1 cellular context compared by ENCODE assay signal in genomic region chr4:186029731-186030421, GRCh38.
TF ChIP-seq lines count a peak whose summit lies in the region.

No MANE protein-coding gene starts in this region.

TF ChIP-seq in H1, 55 proteins besides CTCF, POLR2A, EP300 and RAD21 (continued from another document):
- TF ChIP-seq CHD7 (IDR thresholded peaks at IDR 0.05; ENCODE audit: insufficient replicate concordance, low read length) (no peak), RXRA (IDR thresholded peaks at IDR 0.05; ENCODE audit: insufficient read depth, low read depth, low read length) (no peak), NRF1 (IDR thresholded peaks at IDR 0.05; ENCODE audit: low read depth, low read length) (no peak), SIN3A (conservative IDR thresholded peaks at IDR 0.05 in 1 of 2, IDR thresholded peaks at IDR 0.05 in 1 of 2; ENCODE audit: low read depth in 1 of 2, low read length in 2 of 2) (no peak), CEBPB (IDR thresholded peaks at IDR 0.05; ENCODE audit: low read depth, low read length) (no peak), NANOG (IDR thresholded peaks at IDR 0.05; ENCODE audit: insufficient read depth, low read depth, low read length, poor library complexity, severe bottlenecking) (no peak), POLR2AphosphoS5 (IDR thresholded peaks at IDR 0.05; ENCODE audit: low read depth, low read length) (no peak)
- TF ChIP-seq, protein P1, sequence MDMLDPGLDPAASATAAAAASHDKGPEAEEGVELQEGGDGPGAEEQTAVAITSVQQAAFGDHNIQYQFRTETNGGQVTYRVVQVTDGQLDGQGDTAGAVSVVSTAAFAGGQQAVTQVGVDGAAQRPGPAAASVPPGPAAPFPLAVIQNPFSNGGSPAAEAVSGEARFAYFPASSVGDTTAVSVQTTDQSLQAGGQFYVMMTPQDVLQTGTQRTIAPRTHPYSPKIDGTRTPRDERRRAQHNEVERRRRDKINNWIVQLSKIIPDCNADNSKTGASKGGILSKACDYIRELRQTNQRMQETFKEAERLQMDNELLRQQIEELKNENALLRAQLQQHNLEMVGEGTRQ (IDR thresholded peaks at IDR 0.05; ENCODE audit: low read length) = no peak
TF ChIP-seq in H1: peak in this region for 0.
